19 cellular contexts compared by ENCODE assay signal in the genomic region with DNA sequence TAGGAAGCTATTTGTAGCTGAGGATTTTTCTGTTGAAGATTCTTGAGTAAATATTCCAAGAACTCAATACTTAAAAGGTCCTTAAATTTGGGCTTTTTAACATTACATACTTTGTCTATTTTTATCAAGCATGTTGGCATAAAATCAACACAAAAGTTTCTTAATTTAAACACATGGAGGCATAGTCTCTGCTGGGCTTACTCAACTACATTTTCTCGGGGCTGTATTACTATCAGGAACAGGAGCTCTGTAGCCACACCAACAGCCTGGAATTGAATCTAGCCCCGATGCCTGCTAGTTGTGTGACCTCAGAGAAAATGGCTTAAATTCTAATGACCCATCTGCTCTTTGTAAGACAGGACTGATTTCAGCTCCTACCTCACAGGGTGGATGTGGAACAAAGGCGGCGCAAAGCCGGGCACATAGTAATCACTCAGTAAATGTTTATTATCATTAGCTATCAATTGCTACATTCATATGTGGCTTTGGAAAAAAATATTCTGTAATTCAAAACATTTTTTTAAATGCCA.
"Had no signal": no experiment of that assay in that cellular context is flagged by ENCODE, and none has a peak within 500 bp of the region (broad histone marks: within the 10 kb centered on the region; RNA-seq: fewer than 3 reads in every experiment).

No MANE protein-coding gene starts in this region.

- H3K27me3 ChIP-seq: cardiac muscle cell, testis had no signal

- H3K27ac Mint-ChIP-seq: activated CD4-positive, alpha-beta memory T cell treated with anti-CD3 and anti-CD28 coated beads, Interleukin-2, amount 10 ng/mL, durations not matched to agents 7 days and 5 days; activated naive CD8-positive, alpha-beta T cell treated with anti-CD3 and anti-CD28 coated beads for 36 hours; stimulated activated naive CD8-positive, alpha-beta T cell treated with anti-CD3 and anti-CD28 coated beads, Interleukin-15, Interleukin-2, amounts not matched to agents 100 ng/mL and 50 ng/mL, for 24 hours had no signal

- H3K27ac ChIP-seq: cardiac muscle cell had no signal

- ATAC-seq: activated CD4-positive, CD25-positive, alpha-beta regulatory T cell treated with anti-CD3 and anti-CD28 coated beads, Interleukin-2, amount 50 U/mL, for 24 hours; left ventricle myocardium superior had no signal

- H3K4me1 Mint-ChIP-seq: activated CD4-positive, alpha-beta memory T cell treated with anti-CD3 and anti-CD28 coated beads, Interleukin-2, amount 10 ng/mL, durations not matched to agents 7 days and 5 days; activated naive CD8-positive, alpha-beta T cell treated with anti-CD3 and anti-CD28 coated beads for 36 hours had no signal

- H3K4me3 Mint-ChIP-seq: activated CD4-positive, alpha-beta memory T cell treated with anti-CD3 and anti-CD28 coated beads, Interleukin-2, amount 10 ng/mL, durations not matched to agents 7 days and 5 days; activated naive CD8-positive, alpha-beta T cell treated with anti-CD3 and anti-CD28 coated beads for 36 hours; stimulated activated naive CD8-positive, alpha-beta T cell treated with anti-CD3 and anti-CD28 coated beads, Interleukin-15, Interleukin-2, amounts not matched to agents 100 ng/mL and 50 ng/mL, for 24 hours had no signal

- DNase-seq: activated CD4-positive, alpha-beta memory T cell treated with anti-CD3 and anti-CD28 coated beads, Interleukin-2, amount 10 ng/mL, durations not matched to agents 7 days and 5 days; activated gamma-delta T cell treated with Interleukin-2 at 50 U/mL for 16 hours; activated naive CD8-positive, alpha-beta T cell treated with anti-CD3 and anti-CD28 coated beads for 36 hours; activated T-cell treated with anti-CD3 and anti-CD28 coated beads, Interleukin-2, amount 50 U/mL, for 48 hours; effector CD4-positive, alpha-beta T cell; islet precursor cell; left ventricle myocardium superior; mesenchymal stem cell; stimulated activated CD4-positive, alpha-beta T cell treated with anti-CD3 and anti-CD28 coated beads, Interleukin-4, amount 100 ng/mL, for 1 hour; stimulated activated CD8-positive, alpha-beta memory T cell treated with anti-CD3 and anti-CD28 coated beads, Interleukin-4, amount 100 ng/mL, for 48 hours; T-helper 2 cell; testis had no signal

- H3K36me3 ChIP-seq: cardiac muscle cell had no signal

- H3K27me3 Mint-ChIP-seq: activated naive CD8-positive, alpha-beta T cell treated with anti-CD3 and anti-CD28 coated beads for 36 hours; stimulated activated naive CD8-positive, alpha-beta T cell treated with anti-CD3 and anti-CD28 coated beads, Interleukin-15, Interleukin-2, amounts not matched to agents 100 ng/mL and 50 ng/mL, for 24 hours had no signal

- FAIRE-seq: astrocyte, colon, endothelial cell of umbilical vein, urothelium cell line had no signal

- H3K9me3 Mint-ChIP-seq: activated CD4-positive, alpha-beta memory T cell treated with anti-CD3 and anti-CD28 coated beads, Interleukin-2, amount 10 ng/mL, durations not matched to agents 7 days and 5 days; activated naive CD8-positive, alpha-beta T cell treated with anti-CD3 and anti-CD28 coated beads for 36 hours; stimulated activated naive CD8-positive, alpha-beta T cell treated with anti-CD3 and anti-CD28 coated beads, Interleukin-15, Interleukin-2, amounts not matched to agents 100 ng/mL and 50 ng/mL, for 24 hours had no signal

- H3K36me3 Mint-ChIP-seq: activated naive CD8-positive, alpha-beta T cell treated with anti-CD3 and anti-CD28 coated beads for 36 hours had no signal

- H3K4me3 ChIP-seq: cardiac muscle cell, testis had no signal

- H3K9me3 ChIP-seq: testis had no signal
